In the genomic region with DNA sequence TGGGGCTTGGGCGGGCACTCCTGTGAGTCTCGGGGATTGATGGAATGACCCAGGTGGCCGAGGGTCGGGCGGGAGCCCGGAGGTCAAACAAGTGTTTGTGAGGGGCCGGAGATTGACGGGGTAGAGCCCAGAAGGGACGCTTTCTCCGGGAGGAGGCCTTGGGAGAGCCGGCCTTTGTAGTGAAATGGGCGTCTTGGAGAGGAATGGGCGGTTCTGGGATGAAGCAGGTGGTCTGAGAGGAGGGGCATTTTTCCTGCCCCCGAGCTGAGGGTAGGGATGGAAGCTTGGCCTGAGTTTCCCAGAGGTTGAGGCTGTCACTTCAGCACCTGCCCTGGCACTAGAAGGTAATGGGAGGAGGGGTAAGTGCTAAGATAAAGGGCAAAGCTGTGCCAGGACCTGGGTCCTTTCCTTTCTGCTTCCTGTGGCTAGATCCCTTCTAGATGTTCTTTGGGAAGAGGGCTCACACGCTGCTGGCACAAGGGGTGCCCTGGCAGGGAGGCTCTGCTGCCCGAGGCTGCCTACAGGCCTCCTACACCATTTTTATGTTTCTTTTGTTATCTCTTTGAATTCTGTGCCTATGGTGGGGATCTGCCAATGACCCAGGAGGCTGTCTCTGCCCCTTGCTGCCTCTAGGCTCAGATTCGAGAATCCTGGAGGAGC, we compare ENCODE assay signal across 9 cellular contexts. TPM values are rescaled to one million over a fixed set of nuclear protein-coding genes. Genes with fewer than 3 reads are reported as not detected.
DNase-seq lines count a peak whose midpoint lies in the region; ATAC-seq and TF ChIP-seq lines count a peak whose summit lies in the region.
"Had no signal": no experiment of that assay in that cellular context is flagged by ENCODE, and none has a peak within 500 bp of the region (broad histone marks: within the 10 kb centered on the region; RNA-seq: fewer than 3 reads in every experiment).

No MANE protein-coding gene starts in this region.

- H2AFZ ChIP-seq in SK-N-SH (ENCODE audit: low read depth) = no peak overlapping the region

- no peaks in the 10 kb centered on the region for H3K36me3 Mint-ChIP-seq in activated T-helper 2 cell treated with anti-CD3 and anti-CD28 coated beads, Interferon-gamma antibody, Interleukin-2, Interleukin-4, amounts not matched to agents 10 μg/mL and 5 μg/mL and 100 μg/mL, durations not matched to agents 14 hours and 24 hours and 36 hours (ENCODE audit: low read depth)

- H3K4me1 ChIP-seq in SK-N-SH (ENCODE audit: control insufficient read depth in 1 of 2, insufficient read depth in 2 of 2, low read depth in 1 of 2, low read length in 1 of 2) = peaks cover 6 to 8% of the 10 kb centered on the region in 2 experiments; a peak in 3 of 4 replicates

- no peak for TF ChIP-seq CTCF in SK-N-SH (IDR thresholded peaks at IDR 0.05)

- H3K9me3 Mint-ChIP-seq in activated T-helper 2 cell treated with anti-CD3 and anti-CD28 coated beads, Interferon-gamma antibody, Interleukin-2, Interleukin-4, amounts not matched to agents 10 μg/mL and 5 μg/mL and 100 μg/mL, durations not matched to agents 14 hours and 24 hours and 36 hours = no peaks in the 10 kb centered on the region
- no peaks in the 10 kb centered on the region for H3K9me3 Mint-ChIP-seq in stimulated activated naive CD8-positive, alpha-beta T cell treated with anti-CD3 and anti-CD28 coated beads, Interleukin-15, amount 100 ng/mL, for 72 hours

- no peak overlapping the region for H3K9ac ChIP-seq in SK-N-SH

- H3K27me3 ChIP-seq in SK-N-SH (ENCODE audit: insufficient read depth) = peaks cover 8% of the 10 kb centered on the region; the same call in 1 of the 2 replicates

- H3K27ac Mint-ChIP-seq in activated T-helper 2 cell treated with anti-CD3 and anti-CD28 coated beads, Interferon-gamma antibody, Interleukin-2, Interleukin-4, amounts not matched to agents 10 μg/mL and 5 μg/mL and 100 μg/mL, durations not matched to agents 14 hours and 24 hours and 36 hours = no peak overlapping the region
- no peak overlapping the region for H3K27ac Mint-ChIP-seq in stimulated activated naive CD8-positive, alpha-beta T cell treated with anti-CD3 and anti-CD28 coated beads, Interleukin-15, amount 100 ng/mL, for 72 hours

- POLR2A ChIA-PET in SK-N-SH (lab: Yijun Ruan, JAX) = no interaction called here

- no peaks in the 10 kb centered on the region for H3K9me2 ChIP-seq in SK-N-SH

- H3K27ac ChIP-seq in SK-N-SH (ENCODE audit: low read depth in 2 of 2, low read length in 1 of 2) = no peak overlapping the region

- no peaks in the 10 kb centered on the region for H3F3A ChIP-seq in SK-N-SH (replicated peaks; ENCODE audit: insufficient read depth)

- DNase-seq in SK-N-SH = no peak
- DNase-seq in activated T-helper 2 cell treated with anti-CD3 and anti-CD28 coated beads, Interferon-gamma antibody, Interleukin-2, Interleukin-4, amounts not matched to agents 10 μg/mL and 5 μg/mL and 100 μg/mL, durations not matched to agents 14 hours and 24 hours and 36 hours (ENCODE audit: low spot score) = no peak
- peak; percentile 44 for DNase-seq in iPS-NIHi11 (ENCODE audit: low spot score)
- no peak for DNase-seq in stimulated activated naive CD8-positive, alpha-beta T cell treated with anti-CD3 and anti-CD28 coated beads, Interleukin-15, amount 100 ng/mL, for 72 hours
- no peak for DNase-seq in NK-92 (lab: John Stamatoyannopoulos, UW; ENCODE audit: unreplicated experiment)
- no peak for DNase-seq in central memory CD4-positive, alpha-beta T cell
- no peak for DNase-seq in midbrain (lab: John Stamatoyannopoulos, UW)
- DNase-seq: NCI-H187 had no signal

- H3K36me3 ChIP-seq in SK-N-SH (replicated peaks in 1 of 2; ENCODE audit: control insufficient read depth in 1 of 2, insufficient read depth in 2 of 2, low read length in 1 of 2) = no peaks in the 10 kb centered on the region

- H3K4me2 ChIP-seq in SK-N-SH = peak overlapping the region; percentile 87

- peaks cover 7% of the 10 kb centered on the region for H3K4me1 Mint-ChIP-seq in activated T-helper 2 cell treated with anti-CD3 and anti-CD28 coated beads, Interferon-gamma antibody, Interleukin-2, Interleukin-4, amounts not matched to agents 10 μg/mL and 5 μg/mL and 100 μg/mL, durations not matched to agents 14 hours and 24 hours and 36 hours (ENCODE audit: low read depth)
- peaks cover 13% of the 10 kb centered on the region for H3K4me1 Mint-ChIP-seq in stimulated activated naive CD8-positive, alpha-beta T cell treated with anti-CD3 and anti-CD28 coated beads, Interleukin-15, amount 100 ng/mL, for 72 hours

- no peaks in the 10 kb centered on the region for H4K20me1 ChIP-seq in SK-N-SH (ENCODE audit: insufficient read depth)

- H3K79me2 ChIP-seq in SK-N-SH (ENCODE audit: insufficient read depth) = no peaks in the 10 kb centered on the region

- no peak for TF ChIP-seq EP300 in SK-N-SH (IDR thresholded peaks at IDR 0.05; ENCODE audit: borderline replicate concordance in 1 of 2, low read depth in 1 of 2, low read length in 1 of 2)

- intact Hi-C loops in activated T-helper 2 cell treated with anti-CD3 and anti-CD28 coated beads, Interferon-gamma antibody, Interleukin-2, Interleukin-4, amounts not matched to agents 10 μg/mL and 5 μg/mL and 100 μg/mL, durations not matched to agents 14 hours and 24 hours and 36 hours (cut with micrococcal nuclease) = no loop called here

- TF ChIP-seq RAD21 in SK-N-SH (IDR thresholded peaks at IDR 0.05; ENCODE audit: low read length) = no peak

- WGBS in SK-N-SH (ENCODE audit: low lambda C conversion rate) = 57% methylated on average over 16 of the region's 17 CpGs

- no peaks in the 10 kb centered on the region for H3K9me3 ChIP-seq in SK-N-SH

- no peak for ATAC-seq in SK-N-SH treated with all-trans-retinoic acid at 6 μM for 48 hours
- ATAC-seq in stimulated activated naive CD8-positive, alpha-beta T cell treated with anti-CD3 and anti-CD28 coated beads, Interleukin-15, amount 100 ng/mL, for 72 hours = no peak

- peak overlapping the region; percentile 60 to 63; a peak in 2 of 4 replicates for H3K4me3 ChIP-seq in SK-N-SH (ENCODE audit: low read depth in 2 of 2, low read length in 1 of 2)

- H3K27me3 Mint-ChIP-seq in activated T-helper 2 cell treated with anti-CD3 and anti-CD28 coated beads, Interferon-gamma antibody, Interleukin-2, Interleukin-4, amounts not matched to agents 10 μg/mL and 5 μg/mL and 100 μg/mL, durations not matched to agents 14 hours and 24 hours and 36 hours (ENCODE audit: low read depth) = peaks cover 48% of the 10 kb centered on the region
- peaks cover 50% of the 10 kb centered on the region for H3K27me3 Mint-ChIP-seq in stimulated activated naive CD8-positive, alpha-beta T cell treated with anti-CD3 and anti-CD28 coated beads, Interleukin-15, amount 100 ng/mL, for 72 hours

- CTCF ChIA-PET in SK-N-SH (lab: Yijun Ruan, JAX) = interaction anchor here (0.7 to 4.4 kb wide), 7 partner anchors 10 to 176 kb away, joined by 3 to 24 read pairs (median 5); partner anchors contain the start of gene NDUFS5

- peak overlapping the region; percentile 55 for H3K4me3 Mint-ChIP-seq in activated T-helper 2 cell treated with anti-CD3 and anti-CD28 coated beads, Interferon-gamma antibody, Interleukin-2, Interleukin-4, amounts not matched to agents 10 μg/mL and 5 μg/mL and 100 μg/mL, durations not matched to agents 14 hours and 24 hours and 36 hours (ENCODE audit: low read depth)
- peak overlapping the region; percentile 44 to 49 for H3K4me3 Mint-ChIP-seq in stimulated activated naive CD8-positive, alpha-beta T cell treated with anti-CD3 and anti-CD28 coated beads, Interleukin-15, amount 100 ng/mL, for 72 hours

TF ChIP-seq in SK-N-SH, 30 proteins besides CTCF, POLR2A, EP300 and RAD21 (continues in another document):
- TF ChIP-seq MXI1 (IDR thresholded peaks at IDR 0.05; ENCODE audit: low read depth, low read length) (no peak), POLR2AphosphoS5 (IDR thresholded peaks at IDR 0.05; ENCODE audit: low read depth, low read length) (no peak), MEF2A (IDR thresholded peaks at IDR 0.05; ENCODE audit: borderline replicate concordance, low read depth) (no peak), IRF3 (IDR thresholded peaks at IDR 0.05; ENCODE audit: low read depth, low read length) (no peak)

TF ChIP-seq in SK-N-SH treated with all-trans-retinoic acid at 6 μM for 48 hours, 23 proteins besides CTCF, POLR2A, EP300 and RAD21 (continues in another document):
- TF ChIP-seq PPARA (CRISPR knock-in tag; IDR thresholded peaks at IDR 0.05; ENCODE audit: borderline replicate concordance) (no peak), ZNF70 (CRISPR knock-in tag; IDR thresholded peaks at IDR 0.05) (no peak), ZNF565 (CRISPR knock-in tag; conservative IDR thresholded peaks at IDR 0.05; ENCODE audit: low read depth) (no peak), RARB (CRISPR knock-in tag; IDR thresholded peaks at IDR 0.05) (no peak), ESRRG (CRISPR knock-in tag; IDR thresholded peaks at IDR 0.05) (no peak), ZFP30 (CRISPR knock-in tag; IDR thresholded peaks at IDR 0.05) (no peak), SNAI2 (CRISPR knock-in tag; IDR thresholded peaks at IDR 0.05) (no peak)
- TF ChIP-seq, protein P1, sequence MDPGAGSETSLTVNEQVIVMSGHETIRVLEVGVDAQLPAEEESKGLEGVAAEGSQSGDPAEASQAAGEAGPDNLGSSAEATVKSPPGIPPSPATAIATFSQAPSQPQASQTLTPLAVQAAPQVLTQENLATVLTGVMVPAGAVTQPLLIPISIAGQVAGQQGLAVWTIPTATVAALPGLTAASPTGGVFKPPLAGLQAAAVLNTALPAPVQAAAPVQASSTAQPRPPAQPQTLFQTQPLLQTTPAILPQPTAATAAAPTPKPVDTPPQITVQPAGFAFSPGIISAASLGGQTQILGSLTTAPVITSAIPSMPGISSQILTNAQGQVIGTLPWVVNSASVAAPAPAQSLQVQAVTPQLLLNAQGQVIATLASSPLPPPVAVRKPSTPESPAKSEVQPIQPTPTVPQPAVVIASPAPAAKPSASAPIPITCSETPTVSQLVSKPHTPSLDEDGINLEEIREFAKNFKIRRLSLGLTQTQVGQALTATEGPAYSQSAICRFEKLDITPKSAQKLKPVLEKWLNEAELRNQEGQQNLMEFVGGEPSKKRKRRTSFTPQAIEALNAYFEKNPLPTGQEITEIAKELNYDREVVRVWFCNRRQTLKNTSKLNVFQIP (CRISPR knock-in tag; IDR thresholded peaks at IDR 0.05; ENCODE audit: borderline replicate concordance, low read depth) = no peak

RNA-seq across cellular contexts. Expression of gene NDUFS5, which starts 56.1 kb away (rescaled TPM):
- 881 and 1,097 TPM in 2 replicates for polyA plus RNA-seq in SK-N-SH (2012; rRNA removed)
- polyA plus RNA-seq in SK-N-SH (2012; cell fraction: cytosol; rRNA removed) = 1,429 and 1,910 TPM in 2 replicates
- 183 and 252 TPM in 2 replicates for polyA plus RNA-seq in SK-N-SH (2012; cell fraction: nucleus; rRNA removed)
- 173 and 188 TPM in 2 replicates for total RNA-seq in activated T-helper 2 cell treated with anti-CD3 and anti-CD28 coated beads, Interferon-gamma antibody, Interleukin-2, Interleukin-4, amounts not matched to agents 10 μg/mL and 5 μg/mL and 100 μg/mL, durations not matched to agents 14 hours and 24 hours and 36 hours
